ENCODE assay signal across 1 cellular context in the genomic region with DNA sequence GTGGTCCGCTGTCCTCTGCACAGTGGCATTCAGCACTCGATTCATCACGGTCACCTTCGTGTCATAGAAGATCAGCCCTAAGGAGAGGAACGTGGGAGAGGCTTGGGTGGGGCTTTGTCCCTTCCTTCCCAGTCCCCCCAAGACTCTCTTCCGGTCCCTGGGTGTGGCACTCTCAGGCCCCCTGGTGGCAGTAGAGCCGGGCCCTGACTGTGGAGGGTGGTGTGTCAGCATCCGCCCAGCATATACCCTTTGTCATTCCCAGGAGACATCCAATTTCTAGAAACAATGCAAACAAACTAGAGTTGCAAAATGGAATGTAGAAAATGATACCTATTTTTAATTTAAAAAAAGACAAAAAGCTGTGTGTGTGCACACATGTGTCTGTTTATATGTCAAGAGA.
TF ChIP-seq lines count a peak whose summit lies in the region.

No MANE protein-coding gene starts in this region.

TF ChIP-seq in HepG2, 621 proteins besides CTCF, POLR2A, EP300 and RAD21 (continued from another document):
- peak; percentile 29; the same call in 1 of the 2 replicates for TF ChIP-seq SMC3 (IDR thresholded peaks at IDR 0.05; ENCODE audit: low read length)
